27 cellular contexts compared by ENCODE assay signal in genomic region chr6:166743415-166743814, GRCh38.
DNase-seq lines count a peak whose midpoint lies in the region; ATAC-seq and TF ChIP-seq lines count a peak whose summit lies in the region.
"Had no signal": no experiment of that assay in that cellular context is flagged by ENCODE, and none has a peak within 500 bp of the region (broad histone marks: within the 10 kb centered on the region; RNA-seq: fewer than 3 reads in every experiment).

No MANE protein-coding gene starts in this region.

- H3K9me1 ChIP-seq in IMR-90 (ENCODE audit: insufficient read depth, low read length), result peaks cover 8% of the 10 kb centered on the region; the same call in 1 of the 2 replicates

- H4K91ac ChIP-seq in IMR-90 (ENCODE audit: insufficient read depth, low read depth, low read length), result no peak overlapping the region

- H3K4me1 ChIP-seq in IMR-90 (ENCODE audit: control insufficient read depth, insufficient read depth, low read length), result peaks cover 8% of the 10 kb centered on the region; the same call in 1 of the 2 replicates
- H3K4me1 ChIP-seq in endodermal cell (ENCODE audit: control insufficient read depth, insufficient read depth, low read length), result no peaks in the 10 kb centered on the region
- H3K4me1 ChIP-seq: psoas muscle, upper lobe of left lung had no signal

- no peak overlapping the region for H4K8ac ChIP-seq in IMR-90 (ENCODE audit: low read depth in 2 of 2, low read length in 2 of 2)

- peak overlapping the region; percentile 51 for H2AFZ ChIP-seq in IMR-90 (replicated peaks; ENCODE audit: low read length, poor library complexity)

- H3K4me3 Mint-ChIP-seq in endodermal cell (no peak overlapping the region), osteocyte (ENCODE audit: unreplicated experiment) (no peak overlapping the region)
- H3K4me3 Mint-ChIP-seq in activated T-cell treated with anti-CD3 and anti-CD28 coated beads, Interleukin-2, amount 50 U/mL, for 72 hours, result no peak overlapping the region
- H3K4me3 Mint-ChIP-seq: activated T-cell treated with anti-CD3 and anti-CD28 coated beads, Interleukin-2, amount 50 U/mL, for 4 hours; effector memory CD8-positive, alpha-beta T cell; naive thymus-derived CD4-positive, alpha-beta T cell; stimulated activated naive B cell treated with anti-CD40 and anti-IgM and Interleukin-4, amounts not matched to agents 10 μg/mL and 1 μg/mL and 100 μg/mL, for 72 hours had no signal

- H3K9me3 Mint-ChIP-seq in endodermal cell, result no peaks in the 10 kb centered on the region
- no peaks in the 10 kb centered on the region for H3K9me3 Mint-ChIP-seq in osteocyte (ENCODE audit: unreplicated experiment)
- no peaks in the 10 kb centered on the region for H3K9me3 Mint-ChIP-seq in activated T-cell treated with anti-CD3 and anti-CD28 coated beads, Interleukin-2, amount 50 U/mL, for 72 hours
- H3K9me3 Mint-ChIP-seq: activated T-cell treated with anti-CD3 and anti-CD28 coated beads, Interleukin-2, amount 50 U/mL, for 4 hours; effector memory CD8-positive, alpha-beta T cell; naive thymus-derived CD4-positive, alpha-beta T cell; stimulated activated naive B cell treated with anti-CD40 and anti-IgM and Interleukin-4, amounts not matched to agents 10 μg/mL and 1 μg/mL and 100 μg/mL, for 72 hours had no signal

- H3K27me3 Mint-ChIP-seq in endodermal cell (ENCODE audit: insufficient read depth), result no peaks in the 10 kb centered on the region
- no peaks in the 10 kb centered on the region for H3K27me3 Mint-ChIP-seq in osteocyte (ENCODE audit: unreplicated experiment)
- no peaks in the 10 kb centered on the region for H3K27me3 Mint-ChIP-seq in activated T-cell treated with anti-CD3 and anti-CD28 coated beads, Interleukin-2, amount 50 U/mL, for 72 hours (ENCODE audit: low read depth)
- H3K27me3 Mint-ChIP-seq: effector memory CD8-positive, alpha-beta T cell; naive thymus-derived CD4-positive, alpha-beta T cell had no signal

- CTCF ChIA-PET in IMR-90 (lab: Yijun Ruan, JAX), result no interaction called here

- in situ Hi-C loops in IMR-90 (cut with MboI; ENCODE audit: low sequenced_read_pairs), result no loop called here

- dilution Hi-C loops in IMR-90 (cut with HindIII; ENCODE audit: low sequenced_read_pairs, unreplicated experiment), result no loop called here

- peaks cover 3% of the 10 kb centered on the region for H3K9me3 ChIP-seq in IMR-90 (ENCODE audit: control insufficient read depth, insufficient read depth, low read length)
- H3K9me3 ChIP-seq in endodermal cell (ENCODE audit: control insufficient read depth, low read length), result no peaks in the 10 kb centered on the region
- H3K9me3 ChIP-seq: psoas muscle, SJSA1, upper lobe of left lung had no signal

- no peak overlapping the region for H3K27ac ChIP-seq in IMR-90 (ENCODE audit: insufficient read depth, low read length)
- H3K27ac ChIP-seq in endodermal cell (ENCODE audit: low read depth, low read length), result no peak overlapping the region
- H3K27ac ChIP-seq: BLaER1 treated with 17β-estradiol and CSF1 and Interleukin-3, amounts not matched to agents 10 nM and 100 nM; psoas muscle; SJSA1; upper lobe of left lung; VCaP had no signal

- H3K79me1 ChIP-seq in IMR-90 (ENCODE audit: low read depth in 1 of 2, low read length in 2 of 2), result no peaks in the 10 kb centered on the region

- H3K27me3 ChIP-seq in IMR-90 (ENCODE audit: control insufficient read depth, insufficient read depth, low read length) (peaks cover 6% of the 10 kb centered on the region; the same call in 1 of the 2 replicates), endodermal cell (ENCODE audit: control insufficient read depth, insufficient read depth, low read length, poor library complexity, severe bottlenecking) (no peaks in the 10 kb centered on the region)
- H3K27me3 ChIP-seq: SJSA1, upper lobe of left lung had no signal

- TF ChIP-seq CTCF in IMR-90 (conservative IDR thresholded peaks at IDR 0.05; ENCODE audit: low read depth, low read length) (no peak), endodermal cell (conservative IDR thresholded peaks at IDR 0.05) (no peak), osteocyte (IDR thresholded peaks at IDR 0.05) (no peak)

- POLR2A ChIA-PET in IMR-90 (lab: Charles Lee; ENCODE audit: unreplicated experiment), result no interaction called here

- no peak overlapping the region for H3K4me3 ChIP-seq in IMR-90 (ENCODE audit: insufficient read depth, low read depth, low read length)
- no peak overlapping the region for H3K4me3 ChIP-seq in endodermal cell (ENCODE audit: low read length)
- H3K4me3 ChIP-seq: BLaER1 treated with 17β-estradiol and CSF1 and Interleukin-3, amounts not matched to agents 10 nM and 100 nM; psoas muscle; SJSA1; upper lobe of left lung had no signal

- H2BK5ac ChIP-seq in IMR-90 (ENCODE audit: low read depth, low read length, poor library complexity, severe bottlenecking), result no peak overlapping the region

- H3K36me3 Mint-ChIP-seq in endodermal cell (ENCODE audit: low read depth) (no peaks in the 10 kb centered on the region), osteocyte (ENCODE audit: unreplicated experiment) (no peaks in the 10 kb centered on the region)
- H3K36me3 Mint-ChIP-seq in activated T-cell treated with anti-CD3 and anti-CD28 coated beads, Interleukin-2, amount 50 U/mL, for 72 hours (ENCODE audit: insufficient read depth in 2 of 2), result no peaks in the 10 kb centered on the region
- H3K36me3 Mint-ChIP-seq: naive thymus-derived CD4-positive, alpha-beta T cell; stimulated activated naive B cell treated with anti-CD40 and anti-IgM and Interleukin-4, amounts not matched to agents 10 μg/mL and 1 μg/mL and 100 μg/mL, for 72 hours had no signal

- no TSS peak for BruUV-seq in IMR-90 (replicated peaks; lab: Mats Ljungman, UMichigan)

- no peak overlapping the region for H3K56ac ChIP-seq in IMR-90 (ENCODE audit: extremely low read depth, insufficient read depth, low read length)

- H3K18ac ChIP-seq in IMR-90 (ENCODE audit: low read depth, low read length), result no peak overlapping the region

- H3K36me3 ChIP-seq in IMR-90 (ENCODE audit: control insufficient read depth, insufficient read depth, low read length) (no peaks in the 10 kb centered on the region), endodermal cell (ENCODE audit: control insufficient read depth, insufficient read depth, low read length) (no peaks in the 10 kb centered on the region)
- H3K36me3 ChIP-seq: BLaER1 treated with 17β-estradiol and CSF1 and Interleukin-3, amounts not matched to agents 10 nM and 100 nM; SJSA1; upper lobe of left lung had no signal

- H3K27ac Mint-ChIP-seq in endodermal cell, result peak overlapping the region; percentile 39
- no peak overlapping the region for H3K27ac Mint-ChIP-seq in osteocyte (ENCODE audit: unreplicated experiment)
- H3K27ac Mint-ChIP-seq in activated T-cell treated with anti-CD3 and anti-CD28 coated beads, Interleukin-2, amount 50 U/mL, for 72 hours, result no peak overlapping the region
- H3K27ac Mint-ChIP-seq: effector memory CD8-positive, alpha-beta T cell; naive thymus-derived CD4-positive, alpha-beta T cell; stimulated activated naive B cell treated with anti-CD40 and anti-IgM and Interleukin-4, amounts not matched to agents 10 μg/mL and 1 μg/mL and 100 μg/mL, for 72 hours had no signal

- no peak for TF ChIP-seq POLR2A in IMR-90 (IDR thresholded peaks at IDR 0.05; ENCODE audit: low read depth, low read length)

- no peak overlapping the region for H3K14ac ChIP-seq in IMR-90 (replicated peaks; ENCODE audit: low read depth, low read length)

- H2AK5ac ChIP-seq in IMR-90 (ENCODE audit: low read depth, low read length), result no peak overlapping the region

- ATAC-seq in IMR-90 (ENCODE audit: low read depth), result no peak
- ATAC-seq in activated T-cell treated with anti-CD3 and anti-CD28 coated beads, Interleukin-2, amount 50 U/mL, for 72 hours (replicated peaks in 1 of 2), result no peak
- ATAC-seq: activated T-cell treated with anti-CD3 and anti-CD28 coated beads, Interleukin-2, amount 50 U/mL, for 4 hours; effector memory CD8-positive, alpha-beta T cell; naive thymus-derived CD4-positive, alpha-beta T cell; psoas muscle; stimulated activated naive B cell treated with anti-CD40 and anti-IgM and Interleukin-4, amounts not matched to agents 10 μg/mL and 1 μg/mL and 100 μg/mL, for 72 hours had no signal

- intact Hi-C loops in IMR-90 (cut with micrococcal nuclease), result no loop called here

- H2AK9ac ChIP-seq in IMR-90 (replicated peaks; ENCODE audit: low read depth, low read length, poor library complexity), result no peak overlapping the region

- no peak for TF ChIP-seq RAD21 in IMR-90 (IDR thresholded peaks at IDR 0.05; ENCODE audit: low read length)

- H4K20me1 ChIP-seq in IMR-90 (ENCODE audit: insufficient read depth, low read length), result no peaks in the 10 kb centered on the region

- no peak overlapping the region for H3K4ac ChIP-seq in IMR-90 (ENCODE audit: low read depth, low read length)

- H3K9ac ChIP-seq in IMR-90 (ENCODE audit: low read depth, low read length), result no peak overlapping the region
- no peak overlapping the region for H3K9ac ChIP-seq in endodermal cell (ENCODE audit: extremely low read depth, low read length, poor library complexity, severe bottlenecking)
- H3K9ac ChIP-seq: BLaER1 treated with 17β-estradiol and CSF1 and Interleukin-3, amounts not matched to agents 10 nM and 100 nM had no signal

- 69% methylated on average over 5 of the region's 12 CpGs; no CpG with 5 or more reads in 1 of the 2 experiments for WGBS in IMR-90 (ENCODE audit: extremely low coverage in 2 of 2, insufficient read length in 1 of 2), 2 experiments
- WGBS in endodermal cell (ENCODE audit: insufficient coverage in 1 of 2, insufficient read length in 1 of 2), 2 experiments, result 93 to 95% methylated on average over 12 of the region's 12 CpGs

- no peak overlapping the region for H4K5ac ChIP-seq in IMR-90 (ENCODE audit: low read depth, low read length)

- no peak overlapping the region for H2BK15ac ChIP-seq in IMR-90 (ENCODE audit: low read depth, low read length)

- no peak overlapping the region for H3K4me2 ChIP-seq in IMR-90 (ENCODE audit: low read depth, low read length)

- no peak overlapping the region for H2BK120ac ChIP-seq in IMR-90 (ENCODE audit: low read depth, low read length)

- H3K23ac ChIP-seq in IMR-90 (ENCODE audit: low read depth, low read length), result no peak overlapping the region

- DNase-seq in IMR-90 (no peak), NCI-H2107 (lab: John Stamatoyannopoulos, UW) (peak; percentile 44), endodermal cell (peak; percentile 27), osteocyte (ENCODE audit: extremely low spot score, unreplicated experiment) (peak; percentile 75), ecto neural progenitor cell (ENCODE audit: low spot score) (no peak)
- no peak for DNase-seq in activated T-cell treated with anti-CD3 and anti-CD28 coated beads, Interleukin-2, amount 50 U/mL, for 72 hours
- no peak for DNase-seq in activated naive CD4-positive, alpha-beta T cell (lab: John Stamatoyannopoulos, UW)
- DNase-seq in stimulated activated CD4-positive, alpha-beta T cell treated with anti-CD3 and anti-CD28 coated beads, Interleukin-15, amount 100 ng/mL, for 24 hours, result no peak
- DNase-seq: activated CD4-positive, alpha-beta T cell treated with anti-CD3 and anti-CD28 coated beads for 48 hours; activated gamma-delta T cell treated with Interleukin-2 at 50 U/mL for 16 hours; activated T-cell treated with anti-CD3 and anti-CD28 coated beads, Interleukin-2, amount 50 U/mL, for 4 hours; cortex of kidney; effector memory CD8-positive, alpha-beta T cell; HCEC 1CT; Kasumi-1; MV-4-11; naive thymus-derived CD4-positive, alpha-beta T cell; NCI-H774; occipital lobe; psoas muscle; stimulated activated naive B cell treated with anti-CD40 and anti-IgM and Interleukin-4, amounts not matched to agents 10 μg/mL and 1 μg/mL and 100 μg/mL, for 72 hours; substantia nigra; T1000 had no signal

- no peak overlapping the region for H2BK20ac ChIP-seq in IMR-90 (ENCODE audit: low read depth, low read length)

- H3K4me1 Mint-ChIP-seq in endodermal cell (no peaks in the 10 kb centered on the region), osteocyte (ENCODE audit: unreplicated experiment) (peaks cover 37% of the 10 kb centered on the region)
- H3K4me1 Mint-ChIP-seq in activated T-cell treated with anti-CD3 and anti-CD28 coated beads, Interleukin-2, amount 50 U/mL, for 72 hours (ENCODE audit: low read depth), result no peaks in the 10 kb centered on the region

Comparison
In these comparisons a context has a peak if more than half of its experiments do, and no peak if none do; other contexts are left out.
1. DNase-seq: peak in NCI-H2107 (single experiment), endodermal cell (single experiment) and osteocyte (single experiment); none in IMR-90 (single experiment), activated T-cell treated with anti-CD3 and anti-CD28 coated beads, Interleukin-2, amount 50 U/mL, for 72 hours (0 of 2), ecto neural progenitor cell (single experiment), activated naive CD4-positive, alpha-beta T cell (0 of 4) and stimulated activated CD4-positive, alpha-beta T cell treated with anti-CD3 and anti-CD28 coated beads, Interleukin-15, amount 100 ng/mL, for 24 hours (single experiment).